Comparison of ENCODE assay signal across 1 cellular context in the genomic region with DNA sequence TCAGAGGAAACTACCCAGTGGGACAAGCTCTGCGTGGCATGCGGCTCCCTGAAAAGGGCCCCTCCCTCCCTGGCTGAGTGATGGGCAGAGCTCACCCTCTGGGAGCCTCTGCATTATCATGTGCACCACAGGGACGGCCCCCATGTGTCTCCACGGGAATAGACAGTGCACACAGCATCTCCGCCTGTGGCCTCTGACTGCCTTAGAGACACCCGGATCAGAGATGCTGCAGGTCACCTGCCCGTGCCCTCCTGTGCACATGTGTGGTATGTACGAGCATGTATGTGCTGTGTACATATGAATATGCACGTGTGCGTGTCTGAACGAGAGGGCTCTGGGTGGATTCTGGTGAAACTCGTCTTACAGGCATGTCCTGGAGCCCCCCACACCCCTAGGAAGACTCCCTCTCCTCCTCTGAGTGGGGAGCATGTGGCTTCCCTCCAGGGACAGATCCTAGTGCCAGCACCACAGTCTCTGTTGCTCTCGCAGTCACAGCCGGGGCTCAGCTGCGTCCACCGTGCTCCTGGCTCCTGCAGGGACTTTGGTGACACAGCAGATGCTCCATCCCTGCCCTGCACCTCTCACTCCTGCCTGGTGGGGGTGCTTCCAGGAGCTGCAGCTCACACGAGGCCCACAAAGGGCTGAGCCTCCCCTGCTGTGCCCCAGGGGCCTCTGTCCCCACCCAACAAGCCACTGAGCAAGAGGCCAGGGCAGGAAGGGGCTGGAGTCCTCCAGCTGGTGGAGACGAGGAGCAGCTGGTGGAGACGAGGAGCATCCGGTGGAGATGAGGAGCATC.
TF ChIP-seq lines count a peak whose summit lies in the region.

No MANE protein-coding gene starts in this region.

TF ChIP-seq in HepG2, 621 proteins besides CTCF, POLR2A, EP300 and RAD21:
- TF ChIP-seq ZNF124 (CRISPR knock-in tag; IDR thresholded peaks at IDR 0.05) (no peak), PITX1 (CRISPR knock-in tag; IDR thresholded peaks at IDR 0.05) (no peak), CC2D1A (CRISPR knock-in tag; IDR thresholded peaks at IDR 0.05) (no peak), ZBTB39 (CRISPR knock-in tag; IDR thresholded peaks at IDR 0.05) (no peak), KDM5B (CRISPR knock-in tag; IDR thresholded peaks at IDR 0.05; ENCODE audit: borderline replicate concordance) (no peak), MNT (IDR thresholded peaks at IDR 0.05) (peak; percentile 23; the same call in 1 of the 2 replicates), TBX3 (IDR thresholded peaks at IDR 0.05; ENCODE audit: borderline replicate concordance) (no peak)
TF ChIP-seq in HepG2: peak in this region for 1.
